30 cellular contexts compared by ENCODE assay signal in the genomic region with DNA sequence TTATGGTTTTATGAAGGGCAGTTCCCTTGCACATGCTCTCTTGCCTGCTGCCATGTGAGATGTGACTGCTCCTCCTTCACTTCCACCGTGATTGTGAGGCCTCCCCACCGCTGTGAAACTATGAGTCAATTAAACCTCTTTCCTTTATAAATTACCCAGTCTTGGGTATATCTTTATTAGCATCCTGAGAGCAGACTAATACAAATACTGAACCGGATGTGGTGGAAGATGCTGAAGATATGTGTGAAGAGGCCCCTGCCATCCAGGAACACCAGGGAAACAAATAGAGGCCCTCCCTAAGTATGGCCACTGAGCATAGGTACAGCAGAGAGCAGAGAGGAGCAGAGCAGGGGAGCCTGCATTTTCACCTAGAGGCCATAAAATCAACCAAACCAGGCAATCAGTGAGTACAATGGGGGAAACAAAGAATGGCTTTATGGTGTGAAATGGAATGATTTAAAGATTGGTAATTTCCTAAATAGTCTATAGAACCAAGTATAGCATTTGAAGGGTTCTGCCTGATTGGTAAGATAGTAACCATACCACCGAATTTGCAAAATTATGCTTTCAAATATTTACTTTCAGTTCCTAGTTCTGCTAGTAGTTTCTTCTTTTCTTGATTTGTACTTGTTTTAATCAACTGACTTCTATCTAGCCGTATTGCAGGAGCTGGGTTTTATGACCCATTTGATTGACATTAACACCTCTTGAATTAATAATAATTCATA.
"Had no signal": no experiment of that assay in that cellular context is flagged by ENCODE, and none has a peak within 500 bp of the region (broad histone marks: within the 10 kb centered on the region; RNA-seq: fewer than 3 reads in every experiment).

No MANE protein-coding gene starts in this region.

- H3K36me3 Mint-ChIP-seq: activated naive CD8-positive, alpha-beta T cell treated with anti-CD3 and anti-CD28 coated beads, Interleukin-2, amount 10 ng/mL, durations not matched to agents 7 days and 5 days; brain; mesothelial cell of epicardium; naive thymus-derived CD8-positive, alpha-beta T cell had no signal

- H3K79me2 ChIP-seq: parathyroid adenoma had no signal

- H3K27me3 ChIP-seq: ascending aorta, cardiac muscle cell, gastrocnemius medialis, suprapubic skin, transverse colon had no signal

- H3K9me3 Mint-ChIP-seq: activated B cell treated with CpG ODN at 0.5 μM for 24 hours, mesothelial cell of epicardium had no signal

- H3K4me2 ChIP-seq: smooth muscle cell had no signal

- H3K9ac ChIP-seq: parathyroid adenoma had no signal

- H3K9me3 ChIP-seq: ascending aorta, gastrocnemius medialis, psoas muscle, suprapubic skin, transverse colon had no signal

- H2AFZ ChIP-seq: parathyroid adenoma had no signal

- H3K4me1 Mint-ChIP-seq: activated naive CD8-positive, alpha-beta T cell treated with anti-CD3 and anti-CD28 coated beads, Interleukin-2, amount 10 ng/mL, durations not matched to agents 7 days and 5 days; mesothelial cell of epicardium; T-helper 17 cell had no signal

- H3K27ac Mint-ChIP-seq: activated B cell treated with CpG ODN at 0.5 μM for 24 hours; activated naive CD4-positive, alpha-beta T cell treated with anti-CD3 and anti-CD28 coated beads for 36 hours; activated naive CD8-positive, alpha-beta T cell treated with anti-CD3 and anti-CD28 coated beads, Interleukin-2, amount 10 ng/mL, durations not matched to agents 7 days and 5 days; mesothelial cell of epicardium; naive thymus-derived CD8-positive, alpha-beta T cell; T-helper 17 cell had no signal

- H3K27me3 Mint-ChIP-seq: activated B cell treated with CpG ODN at 0.5 μM for 24 hours; activated naive CD8-positive, alpha-beta T cell treated with anti-CD3 and anti-CD28 coated beads, Interleukin-2, amount 10 ng/mL, durations not matched to agents 7 days and 5 days; naive thymus-derived CD8-positive, alpha-beta T cell; T-helper 17 cell had no signal

- DNase-seq: activated B cell treated with CpG ODN at 0.5 μM for 24 hours; activated CD4-positive, alpha-beta T cell treated with anti-CD3 and anti-CD28 coated beads, Interleukin-2, amount 50 U/mL, for 1 hour; activated effector memory CD4-positive, alpha-beta T cell treated with anti-CD3 and anti-CD28 coated beads, Interleukin-2, amount 50 U/mL, for 16 hours; activated naive CD4-positive, alpha-beta T cell treated with anti-CD3 and anti-CD28 coated beads for 36 hours; activated naive CD8-positive, alpha-beta T cell treated with anti-CD3 and anti-CD28 coated beads, Interleukin-2, amount 10 ng/mL, durations not matched to agents 7 days and 5 days; dorsolateral prefrontal cortex; effector memory CD4-positive, alpha-beta T cell; erythroblast; gastrocnemius medialis; glutamatergic neuron; islet precursor cell; left cardiac atrium; mammary epithelial cell; naive thymus-derived CD8-positive, alpha-beta T cell; nucleus accumbens; psoas muscle; stimulated activated CD4-positive, alpha-beta T cell treated with anti-CD3 and anti-CD28 coated beads, Interleukin-1b, Interleukin-23, amount 100 ng/mL, for 48 hours; stimulated activated naive CD4-positive, alpha-beta T cell; T-helper 17 cell; transverse colon had no signal

- H3K4me1 ChIP-seq: ascending aorta, gastrocnemius medialis, parathyroid adenoma, psoas muscle had no signal

- H3K4me3 ChIP-seq: ascending aorta, cardiac muscle cell, coronary artery, dorsolateral prefrontal cortex, gastrocnemius medialis, psoas muscle, smooth muscle cell, suprapubic skin, transverse colon had no signal

- FAIRE-seq: urothelium cell line had no signal

- H3K27ac ChIP-seq: cardiac muscle cell, coronary artery, dorsolateral prefrontal cortex, gastrocnemius medialis, parathyroid adenoma, psoas muscle, suprapubic skin had no signal

- ATAC-seq: gastrocnemius medialis; naive thymus-derived CD8-positive, alpha-beta T cell; psoas muscle; T-helper 17 cell had no signal

- H3K4me3 Mint-ChIP-seq: activated B cell treated with CpG ODN at 0.5 μM for 24 hours; activated naive CD4-positive, alpha-beta T cell treated with anti-CD3 and anti-CD28 coated beads for 36 hours; activated naive CD8-positive, alpha-beta T cell treated with anti-CD3 and anti-CD28 coated beads, Interleukin-2, amount 10 ng/mL, durations not matched to agents 7 days and 5 days; brain; mesothelial cell of epicardium; naive thymus-derived CD8-positive, alpha-beta T cell; neural crest cell; T-helper 17 cell had no signal

- H3K36me3 ChIP-seq: ascending aorta, cardiac muscle cell, gastrocnemius medialis, suprapubic skin, transverse colon had no signal
